ENCODE assay signal across 11 cellular contexts in the genomic region with DNA sequence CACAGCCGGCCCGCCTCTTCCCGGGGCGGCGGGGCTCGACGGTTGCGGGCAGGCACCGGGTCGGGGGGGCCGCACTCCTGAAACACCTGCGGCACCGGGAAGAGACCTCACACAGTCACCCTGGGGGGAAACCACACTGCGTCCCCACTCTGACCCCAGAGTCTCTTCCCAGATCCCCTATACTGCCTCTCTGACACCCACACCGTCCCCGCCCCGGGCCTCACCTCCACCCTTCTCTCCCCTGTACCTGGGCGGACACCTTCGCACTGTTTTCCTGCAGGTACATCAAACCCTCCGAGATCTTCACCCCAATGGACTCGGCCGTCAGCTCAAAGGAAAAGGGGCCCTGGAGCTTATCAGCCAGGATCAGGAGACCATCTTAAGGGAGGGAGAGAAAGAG. TPM values are rescaled to one million over a fixed set of nuclear protein-coding genes. Genes with fewer than 3 reads are reported as not detected.
DNase-seq lines count a peak whose midpoint lies in the region; ATAC-seq and TF ChIP-seq lines count a peak whose summit lies in the region.
"Had no signal": no experiment of that assay in that cellular context is flagged by ENCODE, and none has a peak within 500 bp of the region (broad histone marks: within the 10 kb centered on the region; RNA-seq: fewer than 3 reads in every experiment).

No MANE protein-coding gene starts in this region.

- peaks cover 20% of the 10 kb centered on the region for H3K36me3 ChIP-seq in mesodermal cell (ENCODE audit: control insufficient read depth, insufficient read depth, low read length)
- H3K36me3 ChIP-seq in upper lobe of right lung, result no peaks in the 10 kb centered on the region
- H3K36me3 ChIP-seq: neutrophil had no signal

- no peaks in the 10 kb centered on the region for H3K27me3 Mint-ChIP-seq in activated naive CD4-positive, alpha-beta T cell treated with anti-CD3 and anti-CD28 coated beads, Interleukin-2, amount 50 U/mL, for 24 hours
- H3K27me3 Mint-ChIP-seq in MCF 10A (ENCODE audit: insufficient read depth, unreplicated experiment), result peaks cover 30% of the 10 kb centered on the region

- CTCF ChIA-PET in MCF 10A (lab: Yijun Ruan, JAX), result interaction anchor here (0.6 kb wide), 1 partner anchor 167 kb away, joined by 3 read pairs; no protein-coding TSS in a partner anchor

- POLR2A ChIA-PET in MCF 10A (lab: Yijun Ruan, JAX), result interaction anchor here (0.6 to 0.7 kb wide), 2 partner anchors 8 to 167 kb away, joined by 3 read pairs; no protein-coding TSS in a partner anchor

- BruUV-seq in MCF 10A (replicated peaks; lab: Mats Ljungman, UMichigan), result no TSS peak

- intact Hi-C loops in MCF 10A (cut with micrococcal nuclease), result no loop called here
- intact Hi-C loops in upper lobe of right lung (cut with DNase I), result no loop called here

- ATAC-seq in upper lobe of right lung, result no peak
- no peak for ATAC-seq in GM21825 (IDR thresholded peaks at IDR 0.05; ENCODE audit: unreplicated experiment)
- no peak for ATAC-seq in GM19455 (IDR thresholded peaks at IDR 0.05; ENCODE audit: unreplicated experiment)

- WGBS in mesodermal cell (ENCODE audit: insufficient coverage in 2 of 2), 2 experiments, result 35 to 43% methylated on average over 16 to 17 of the region's 22 CpGs

- TF ChIP-seq CTCF in MCF 10A (IDR thresholded peaks at IDR 0.05; ENCODE audit: unreplicated experiment) (no peak), upper lobe of right lung (IDR thresholded peaks at IDR 0.05) (no peak)

- peaks cover 67% of the 10 kb centered on the region for H3K4me1 Mint-ChIP-seq in activated naive CD4-positive, alpha-beta T cell treated with anti-CD3 and anti-CD28 coated beads, Interleukin-2, amount 50 U/mL, for 24 hours
- peaks cover 24% of the 10 kb centered on the region for H3K4me1 Mint-ChIP-seq in MCF 10A (ENCODE audit: insufficient read depth, unreplicated experiment)

- peak overlapping the region; percentile 79 for H3K4me3 Mint-ChIP-seq in activated naive CD4-positive, alpha-beta T cell treated with anti-CD3 and anti-CD28 coated beads, Interleukin-2, amount 50 U/mL, for 24 hours
- peak overlapping the region; percentile 43 for H3K4me3 Mint-ChIP-seq in MCF 10A (ENCODE audit: unreplicated experiment)

- no peaks in the 10 kb centered on the region for H3K9me3 Mint-ChIP-seq in activated naive CD4-positive, alpha-beta T cell treated with anti-CD3 and anti-CD28 coated beads, Interleukin-2, amount 50 U/mL, for 24 hours
- H3K9me3 Mint-ChIP-seq in MCF 10A (ENCODE audit: unreplicated experiment), result no peaks in the 10 kb centered on the region

- peak overlapping the region; percentile 8 for H3K4me3 ChIP-seq in mesodermal cell (ENCODE audit: extremely low read depth, insufficient read depth, low read length, poor library complexity, severe bottlenecking)
- peak overlapping the region; percentile 36 for H3K4me3 ChIP-seq in upper lobe of right lung

- peaks cover 17% of the 10 kb centered on the region for H3K4me1 ChIP-seq in mesodermal cell (ENCODE audit: control insufficient read depth, insufficient read depth, low read length, poor library complexity, severe bottlenecking)
- peaks cover 9% of the 10 kb centered on the region for H3K4me1 ChIP-seq in upper lobe of right lung

- H3K27ac ChIP-seq in mesodermal cell (ENCODE audit: low read depth, low read length, severe bottlenecking), result no peak overlapping the region
- H3K27ac ChIP-seq in upper lobe of right lung, result no peak overlapping the region
- H3K27ac ChIP-seq: neutrophil had no signal

- no peaks in the 10 kb centered on the region for H3K36me3 Mint-ChIP-seq in activated naive CD4-positive, alpha-beta T cell treated with anti-CD3 and anti-CD28 coated beads, Interleukin-2, amount 50 U/mL, for 24 hours
- H3K36me3 Mint-ChIP-seq in MCF 10A (ENCODE audit: insufficient read depth, unreplicated experiment), result no peaks in the 10 kb centered on the region

- DNase-seq in activated naive CD4-positive, alpha-beta T cell treated with anti-CD3 and anti-CD28 coated beads, Interleukin-2, amount 50 U/mL, for 16 hours, result no peak
- DNase-seq in MCF 10A (ENCODE audit: unreplicated experiment) (no peak), upper lobe of right lung (peak; percentile 59), NCI-H226 (no peak)
- DNase-seq: SIG-M5; stimulated activated CD8-positive, alpha-beta memory T cell treated with anti-CD3 and anti-CD28 coated beads, Interleukin-4, amount 100 ng/mL, for 48 hours had no signal

- H3K27ac Mint-ChIP-seq in activated naive CD4-positive, alpha-beta T cell treated with anti-CD3 and anti-CD28 coated beads, Interleukin-2, amount 50 U/mL, for 24 hours, result peak overlapping the region; percentile 51
- H3K27ac Mint-ChIP-seq in MCF 10A (ENCODE audit: low read depth, unreplicated experiment), result no peak overlapping the region

- peaks cover 15% of the 10 kb centered on the region for H3K27me3 ChIP-seq in upper lobe of right lung

- H3K9me3 ChIP-seq in mesodermal cell (ENCODE audit: control insufficient read depth, low read length), result no peaks in the 10 kb centered on the region
- H3K9me3 ChIP-seq in upper lobe of right lung, result no peaks in the 10 kb centered on the region
- H3K9me3 ChIP-seq: neutrophil had no signal

RNA-seq across cellular contexts. Expression of a gene that starts 3.4 kb away (rescaled TPM):
- total RNA-seq in MCF 10A (2022), result 0.17 and 0.26 TPM in 2 replicates
- polyA plus RNA-seq in mesodermal cell (2013, experiment 1 of 2), result 6.9 TPM
- polyA plus RNA-seq in mesodermal cell (2013, experiment 2 of 2), result 6.1 TPM
- total RNA-seq in upper lobe of right lung, result 4.4 TPM

RNA-seq across cellular contexts. Expression of a gene that starts 5.3 kb away (rescaled TPM):
- total RNA-seq in MCF 10A (2022) (0.65 and 1.0 TPM in 2 replicates), upper lobe of right lung (0.49 TPM)
- 39.6 TPM for polyA plus RNA-seq in mesodermal cell (2013, experiment 1 of 2)
- 26.0 TPM for polyA plus RNA-seq in mesodermal cell (2013, experiment 2 of 2)

RNA-seq across cellular contexts. Expression of a gene that starts 5.9 kb away (rescaled TPM):
- 1.1 and 1.5 TPM in 2 replicates for total RNA-seq in MCF 10A (2022)
- 1.1 TPM for polyA plus RNA-seq in mesodermal cell (2013, experiment 1 of 2)
- 0.81 TPM for polyA plus RNA-seq in mesodermal cell (2013, experiment 2 of 2)
- 2.3 TPM for total RNA-seq in upper lobe of right lung

RNA-seq across cellular contexts. Expression of a gene that starts 13.3 kb away (rescaled TPM):
- total RNA-seq in MCF 10A (2022) (18.0 and 21.7 TPM in 2 replicates), upper lobe of right lung (19.7 TPM)
- polyA plus RNA-seq in mesodermal cell (2013, experiment 1 of 2), result 16.4 TPM
- polyA plus RNA-seq in mesodermal cell (2013, experiment 2 of 2), result 13.6 TPM

RNA-seq across cellular contexts. Expression of a gene that starts 23.1 kb away (rescaled TPM):
- total RNA-seq in MCF 10A (2022) (76.6 and 87.3 TPM in 2 replicates), upper lobe of right lung (105 TPM)
- polyA plus RNA-seq in mesodermal cell (2013, experiment 1 of 2), result 141 TPM
- 121 TPM for polyA plus RNA-seq in mesodermal cell (2013, experiment 2 of 2)
